27 cellular contexts compared by ENCODE assay signal in the genomic region with DNA sequence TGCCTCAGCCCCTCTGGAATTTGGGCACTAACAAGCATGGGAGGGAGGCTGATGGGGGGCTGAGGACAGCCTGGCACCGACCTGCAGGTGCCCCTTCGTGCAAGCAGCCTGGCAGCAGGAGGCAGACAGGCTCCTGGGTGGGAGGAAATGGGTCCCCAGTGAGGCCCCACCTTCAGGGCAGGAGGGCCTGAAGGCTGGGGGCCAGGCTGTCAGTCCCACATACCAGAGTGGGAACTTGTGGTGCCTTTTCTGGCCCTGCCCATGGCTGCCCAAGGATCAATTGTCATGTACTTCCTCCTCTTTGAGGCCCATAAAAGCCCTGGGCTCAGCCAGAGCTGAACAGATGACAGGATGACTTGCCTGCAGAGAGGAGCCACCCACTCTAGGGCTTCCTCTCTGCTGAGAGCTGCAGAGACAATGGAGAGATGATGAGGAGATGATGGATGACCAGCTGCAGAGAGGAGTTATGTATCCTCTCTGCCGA.
"Had no signal": no experiment of that assay in that cellular context is flagged by ENCODE, and none has a peak within 500 bp of the region (broad histone marks: within the 10 kb centered on the region; RNA-seq: fewer than 3 reads in every experiment).

No MANE protein-coding gene starts in this region.

- ATAC-seq: activated CD4-positive, CD25-positive, alpha-beta regulatory T cell treated with anti-CD3 and anti-CD28 coated beads, Interleukin-2, amount 50 U/mL, for 24 hours; activated CD8-positive, alpha-beta T cell treated with anti-CD3 and anti-CD28 coated beads for 36 hours; activated naive CD4-positive, alpha-beta T cell treated with anti-CD3 and anti-CD28 coated beads, Interleukin-2, amount 50 U/mL, for 72 hours; activated T-helper 17 cell treated with anti-CD3 and anti-CD28 coated beads, Interleukin-2, amount 50 U/mL, for 72 hours; T-helper 17 cell had no signal

- H3K27me3 ChIP-seq: ascending aorta, brain microvascular endothelial cell, colonic mucosa, esophagus squamous epithelium, gastroesophageal sphincter had no signal

- H3K4me3 ChIP-seq: ascending aorta, colonic mucosa, esophagus squamous epithelium, gastroesophageal sphincter had no signal

- H3K36me3 ChIP-seq: ascending aorta, brain microvascular endothelial cell, colonic mucosa, esophagus squamous epithelium, gastroesophageal sphincter, WERI-Rb-1 had no signal

- H3K27ac ChIP-seq: ascending aorta, brain microvascular endothelial cell, colonic mucosa, epithelial cell of prostate, esophagus squamous epithelium, gastroesophageal sphincter, WERI-Rb-1 had no signal

- H3K4me1 ChIP-seq: ascending aorta, colonic mucosa, esophagus squamous epithelium, gastroesophageal sphincter had no signal

- H3K9me3 ChIP-seq: ascending aorta, colonic mucosa, gastroesophageal sphincter had no signal

- DNase-seq: activated B cell treated with CpG ODN at 0.5 μM for 24 hours; activated CD4-positive, alpha-beta T cell treated with anti-CD3 and anti-CD28 coated beads for 48 hours; activated CD4-positive, alpha-beta T cell treated with anti-CD3 and anti-CD28 coated beads, Interleukin-2, amount 50 U/mL, for 1 hour; activated CD4-positive, alpha-beta T cell treated with anti-CD3 and anti-CD28 coated beads, Interleukin-2, amount 50 U/mL, for 48 hours; activated CD8-positive, alpha-beta memory T cell treated with anti-CD3 and anti-CD28 coated beads for 24 hours; activated CD8-positive, alpha-beta T cell treated with anti-CD3 and anti-CD28 coated beads for 36 hours; activated effector memory CD4-positive, alpha-beta T cell treated with Interleukin-2 at 50 U/mL for 16 hours; activated naive CD4-positive, alpha-beta T cell; activated naive CD4-positive, alpha-beta T cell treated with anti-CD3 and anti-CD28 coated beads, Interleukin-2, amount 10 ng/mL, durations not matched to agents 7 days and 5 days; activated naive CD8-positive, alpha-beta T cell treated with anti-CD3 and anti-CD28 coated beads, Interleukin-2, amount 10 ng/mL, durations not matched to agents 7 days and 5 days; activated T-cell treated with anti-CD3 and anti-CD28 coated beads, Interleukin-2, amount 50 U/mL, for 4 hours; brain microvascular endothelial cell; caudate nucleus; colonic mucosa; effector CD8-positive, alpha-beta T cell; esophagus squamous epithelium; foreskin melanocyte; T-helper 1 cell; T-helper 17 cell; T1000; WERI-Rb-1 had no signal
